7 cellular contexts compared by ENCODE assay signal in the genomic region with DNA sequence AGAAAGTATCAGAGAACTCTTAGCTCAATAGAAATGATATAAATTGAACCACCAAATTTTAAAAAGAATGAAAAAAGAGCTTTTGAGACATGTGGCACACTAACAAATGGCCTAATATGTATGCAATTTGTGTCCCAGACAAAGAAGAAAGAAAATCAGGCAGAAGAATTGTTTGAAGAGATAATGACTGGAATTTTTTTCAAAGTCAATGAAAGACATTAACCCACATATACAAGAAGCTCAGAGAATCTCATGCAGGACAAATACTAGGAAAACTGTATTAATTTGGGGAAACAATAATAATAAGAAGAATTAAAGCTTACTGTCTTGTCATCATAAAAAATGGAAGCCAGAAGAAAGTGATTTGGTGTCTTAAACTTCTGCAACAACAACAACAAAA.
"Had no signal": no experiment of that assay in that cellular context is flagged by ENCODE, and none has a peak within 500 bp of the region (broad histone marks: within the 10 kb centered on the region; RNA-seq: fewer than 3 reads in every experiment).

No MANE protein-coding gene starts in this region.

- H3K4me3 ChIP-seq: GM12878 had no signal

- ATAC-seq: GM12878 had no signal

- FAIRE-seq: GM12878, GM12891, GM12892, GM18507, GM19239 had no signal

- DNase-seq: GDM1, GF-D8 had no signal
